In the genomic region with DNA sequence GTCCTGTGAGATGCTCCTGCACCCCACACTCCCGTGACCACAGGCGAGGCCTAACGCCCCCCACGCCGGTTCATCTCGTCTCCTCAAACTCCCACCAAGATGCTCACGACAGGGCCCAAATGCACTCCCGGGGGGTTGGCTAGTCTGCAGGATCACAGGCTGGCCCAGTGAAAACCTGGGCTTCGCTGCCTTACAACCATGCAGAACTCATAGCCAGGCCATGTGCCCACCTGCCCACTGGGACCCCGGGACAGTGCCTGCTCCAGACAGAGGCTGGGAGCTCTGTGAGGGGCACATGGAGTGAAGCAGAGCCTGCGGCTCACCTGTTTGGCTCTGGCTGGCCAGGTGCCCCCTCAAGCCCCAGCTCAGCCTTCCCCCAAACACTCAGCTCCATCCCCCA, we compare ENCODE assay signal across 27 cellular contexts. TPM values are rescaled to one million over a fixed set of nuclear protein-coding genes. Genes with fewer than 3 reads are reported as not detected.
"Had no signal": no experiment of that assay in that cellular context is flagged by ENCODE, and none has a peak within 500 bp of the region (broad histone marks: within the 10 kb centered on the region; RNA-seq: fewer than 3 reads in every experiment).

No MANE protein-coding gene starts in this region.

- H3K27me3 Mint-ChIP-seq: activated CD4-positive, alpha-beta memory T cell treated with anti-CD3 and anti-CD28 coated beads, Interleukin-2, amount 10 ng/mL, durations not matched to agents 7 days and 5 days; activated naive CD4-positive, alpha-beta T cell treated with anti-CD3 and anti-CD28 coated beads, Interleukin-2, amount 10 ng/mL, durations not matched to agents 7 days and 5 days; activated naive CD8-positive, alpha-beta T cell treated with anti-CD3 and anti-CD28 coated beads for 36 hours had no signal

- H3K27ac ChIP-seq: SJCRH30 had no signal

- H3K9me3 ChIP-seq: MG63, SJCRH30, SK-N-SH had no signal

- DNase-seq: activated CD4-positive, alpha-beta memory T cell treated with anti-CD3 and anti-CD28 coated beads, Interleukin-2, amount 10 ng/mL, durations not matched to agents 7 days and 5 days; activated CD4-positive, alpha-beta T cell treated with anti-CD3 and anti-CD28 coated beads, Interleukin-2, amount 50 U/mL, for 1 hour; activated CD4-positive, CD25-positive, alpha-beta regulatory T cell; activated gamma-delta T cell treated with Interleukin-2 at 50 U/mL for 16 hours; activated naive CD4-positive, alpha-beta T cell treated with anti-CD3 and anti-CD28 coated beads, Interleukin-2, amount 10 ng/mL, durations not matched to agents 7 days and 5 days; activated naive CD8-positive, alpha-beta T cell treated with anti-CD3 and anti-CD28 coated beads for 36 hours; activated T-cell treated with anti-CD3 and anti-CD28 coated beads, Interleukin-2, amount 50 U/mL, for 72 hours; anterior cingulate cortex; MG63; MV-4-11; NCI-H1092 treated with DMSO at 0.1 percent for 48 hours; NCI-H1417 treated with DMSO at 0.1 percent for 48 hours; NCI-H1694; NCI-H2029; NCI-H2107; NCI-H2171 treated with DMSO at 0.1 percent for 48 hours; NCI-H226; NCI-H526 treated with DMSO at 0.1 percent for 48 hours; NCI-H82; Right ventricle myocardium superior; RPMI8226; SJCRH30; SK-N-SH; T-helper 1 cell had no signal

- H3K4me1 Mint-ChIP-seq: activated CD4-positive, alpha-beta memory T cell treated with anti-CD3 and anti-CD28 coated beads, Interleukin-2, amount 10 ng/mL, durations not matched to agents 7 days and 5 days; activated naive CD4-positive, alpha-beta T cell treated with anti-CD3 and anti-CD28 coated beads, Interleukin-2, amount 10 ng/mL, durations not matched to agents 7 days and 5 days; activated naive CD8-positive, alpha-beta T cell treated with anti-CD3 and anti-CD28 coated beads for 36 hours had no signal

- H3K36me3 ChIP-seq: MG63, SJCRH30 had no signal

- H3K36me3 Mint-ChIP-seq: activated naive CD4-positive, alpha-beta T cell treated with anti-CD3 and anti-CD28 coated beads, Interleukin-2, amount 10 ng/mL, durations not matched to agents 7 days and 5 days; activated naive CD8-positive, alpha-beta T cell treated with anti-CD3 and anti-CD28 coated beads for 36 hours had no signal

- H3K4me3 Mint-ChIP-seq: activated CD4-positive, alpha-beta memory T cell treated with anti-CD3 and anti-CD28 coated beads, Interleukin-2, amount 10 ng/mL, durations not matched to agents 7 days and 5 days; activated naive CD4-positive, alpha-beta T cell treated with anti-CD3 and anti-CD28 coated beads, Interleukin-2, amount 10 ng/mL, durations not matched to agents 7 days and 5 days; activated naive CD8-positive, alpha-beta T cell treated with anti-CD3 and anti-CD28 coated beads for 36 hours; activated T-cell treated with anti-CD3 and anti-CD28 coated beads, Interleukin-2, amount 50 U/mL, for 72 hours had no signal

- H3K9ac ChIP-seq: SK-N-SH had no signal

- H3K4me3 ChIP-seq: MG63, SJCRH30 had no signal

- H3K27me3 ChIP-seq: MG63, SJCRH30 had no signal

- H3K9me3 Mint-ChIP-seq: activated CD4-positive, alpha-beta memory T cell treated with anti-CD3 and anti-CD28 coated beads, Interleukin-2, amount 10 ng/mL, durations not matched to agents 7 days and 5 days; activated naive CD4-positive, alpha-beta T cell treated with anti-CD3 and anti-CD28 coated beads, Interleukin-2, amount 10 ng/mL, durations not matched to agents 7 days and 5 days; activated naive CD8-positive, alpha-beta T cell treated with anti-CD3 and anti-CD28 coated beads for 36 hours; activated T-cell treated with anti-CD3 and anti-CD28 coated beads, Interleukin-2, amount 50 U/mL, for 72 hours; activated T-helper 2 cell treated with anti-CD3 and anti-CD28 coated beads, Interferon-gamma antibody, Interleukin-2, Interleukin-4, amounts not matched to agents 10 μg/mL and 5 μg/mL and 100 μg/mL, durations not matched to agents 14 hours and 24 hours and 36 hours had no signal

- ATAC-seq: activated T-cell treated with anti-CD3 and anti-CD28 coated beads, Interleukin-2, amount 50 U/mL, for 72 hours; Panc1 had no signal

- H3K27ac Mint-ChIP-seq: activated CD4-positive, alpha-beta memory T cell treated with anti-CD3 and anti-CD28 coated beads, Interleukin-2, amount 10 ng/mL, durations not matched to agents 7 days and 5 days; activated naive CD4-positive, alpha-beta T cell treated with anti-CD3 and anti-CD28 coated beads, Interleukin-2, amount 10 ng/mL, durations not matched to agents 7 days and 5 days; activated naive CD8-positive, alpha-beta T cell treated with anti-CD3 and anti-CD28 coated beads for 36 hours; activated T-cell treated with anti-CD3 and anti-CD28 coated beads, Interleukin-2, amount 50 U/mL, for 72 hours; activated T-helper 2 cell treated with anti-CD3 and anti-CD28 coated beads, Interferon-gamma antibody, Interleukin-2, Interleukin-4, amounts not matched to agents 10 μg/mL and 5 μg/mL and 100 μg/mL, durations not matched to agents 14 hours and 24 hours and 36 hours had no signal

RNA-seq across cellular contexts. Expression of gene GPER1, which starts 9.4 kb away (rescaled TPM):
- total RNA-seq: activated CD8-positive, alpha-beta memory T cell treated with anti-CD3 and anti-CD28 coated beads for 36 hours; SJCRH30 had no signal
